25 cellular contexts compared by ENCODE assay signal in genomic region chr21:26447932-26448331, GRCh38.
"Had no signal": no experiment of that assay in that cellular context is flagged by ENCODE, and none has a peak within 500 bp of the region (broad histone marks: within the 10 kb centered on the region; RNA-seq: fewer than 3 reads in every experiment).

No MANE protein-coding gene starts in this region.

- H3K27me3 ChIP-seq: adrenal gland, breast epithelium, stomach, suprapubic skin, transverse colon had no signal

- ATAC-seq: activated T-cell treated with anti-CD3 and anti-CD28 coated beads, Interleukin-2, amount 50 U/mL, for 4 hours; right cardiac atrium; stimulated activated effector memory CD8-positive, alpha-beta T cell treated with anti-CD3 and anti-CD28 coated beads, Interleukin-12 subunit alpha, Interleukin-12 subunit beta, amount 100 ng/mL, for 72 hours; WTC11 had no signal

- H3K9me3 ChIP-seq: adrenal gland, breast epithelium, left ventricle myocardium inferior, stomach, suprapubic skin, transverse colon had no signal

- H3K36me3 ChIP-seq: adrenal gland, breast epithelium, left ventricle myocardium inferior, stomach, suprapubic skin, transverse colon had no signal

- H2AFZ ChIP-seq: parathyroid adenoma had no signal

- H3K4me1 ChIP-seq: breast epithelium, left ventricle myocardium inferior, parathyroid adenoma, stomach, suprapubic skin, transverse colon had no signal

- H3K27ac ChIP-seq: adrenal gland, left ventricle myocardium inferior, parathyroid adenoma, stomach, transverse colon had no signal

- H3K4me3 ChIP-seq: adrenal gland, breast epithelium, left ventricle myocardium inferior, stomach, suprapubic skin, transverse colon had no signal

- H3K9ac ChIP-seq: parathyroid adenoma had no signal

- FAIRE-seq: urothelium cell line had no signal

- DNase-seq: activated CD4-positive, alpha-beta T cell treated with anti-CD3 and anti-CD28 coated beads, Interleukin-2, amount 50 U/mL, for 4 hours; activated CD8-positive, alpha-beta memory T cell treated with anti-CD3 and anti-CD28 coated beads for 24 hours; activated CD8-positive, alpha-beta memory T cell treated with anti-CD3 and anti-CD28 coated beads, Interleukin-2, amount 50 U/mL, for 4 hours; activated naive CD4-positive, alpha-beta T cell; activated T-cell treated with anti-CD3 and anti-CD28 coated beads, Interleukin-2, amount 50 U/mL, for 4 hours; adrenal gland; cortex of kidney; endodermal cell; foreskin fibroblast; immature natural killer cell; kidney glomerular epithelial cell; left ventricle myocardium inferior; nephron progenitor cell; nucleus accumbens; right cardiac atrium; stimulated activated CD4-positive, alpha-beta T cell treated with anti-CD3 and anti-CD28 coated beads, Interleukin-2, amount 100 ng/mL, for 24 hours; stomach; T1000; transverse colon had no signal
